16 cellular contexts compared by ENCODE assay signal in genomic region chr22:50671641-50672040, GRCh38. TPM values are rescaled to one million over a fixed set of nuclear protein-coding genes. Genes with fewer than 3 reads are reported as not detected.
DNase-seq lines count a peak whose midpoint lies in the region; ATAC-seq, FAIRE-seq and TF ChIP-seq lines count a peak whose summit lies in the region.
"Had no signal": no experiment of that assay in that cellular context is flagged by ENCODE, and none has a peak within 500 bp of the region (broad histone marks: within the 10 kb centered on the region; RNA-seq: fewer than 3 reads in every experiment).

No MANE protein-coding gene starts in this region.

- H3K4me1 Mint-ChIP-seq in activated naive CD4-positive, alpha-beta T cell treated with anti-CD3 and anti-CD28 coated beads, Interleukin-2, amount 50 U/mL, for 24 hours: peaks cover 6% of the 10 kb centered on the region
- H3K4me1 Mint-ChIP-seq in nephron progenitor cell: peaks cover 38% of the 10 kb centered on the region

- TF ChIP-seq CTCF in nephron progenitor cell (IDR thresholded peaks at IDR 0.05): no peak

- no peaks in the 10 kb centered on the region for H3K36me3 Mint-ChIP-seq in activated naive CD4-positive, alpha-beta T cell treated with anti-CD3 and anti-CD28 coated beads, Interleukin-2, amount 50 U/mL, for 24 hours
- H3K36me3 Mint-ChIP-seq in nephron progenitor cell (ENCODE audit: low read depth): no peaks in the 10 kb centered on the region

- no peak for ATAC-seq in HG03097 (IDR thresholded peaks at IDR 0.05; ENCODE audit: low FRiP score, unreplicated experiment)
- ATAC-seq: activated T-helper 17 cell treated with anti-CD3 and anti-CD28 coated beads, Interleukin-2, amount 50 U/mL, for 72 hours; mucosa of descending colon had no signal

- H3K4me3 Mint-ChIP-seq in activated naive CD4-positive, alpha-beta T cell treated with anti-CD3 and anti-CD28 coated beads, Interleukin-2, amount 50 U/mL, for 24 hours: no peak overlapping the region
- H3K4me3 Mint-ChIP-seq in nephron progenitor cell: peak overlapping the region; percentile 47
- H3K4me3 Mint-ChIP-seq: activated B cell treated with CpG ODN at 0.5 μM for 24 hours; activated T-helper 17 cell treated with anti-CD3 and anti-CD28 coated beads, Interleukin-2, amount 50 U/mL, for 72 hours had no signal

- H3K27me3 Mint-ChIP-seq in activated naive CD4-positive, alpha-beta T cell treated with anti-CD3 and anti-CD28 coated beads, Interleukin-2, amount 50 U/mL, for 24 hours: peaks cover 17% of the 10 kb centered on the region
- H3K27me3 Mint-ChIP-seq in nephron progenitor cell (ENCODE audit: low read depth, poor library complexity): peaks cover 17% of the 10 kb centered on the region

- H3K27ac Mint-ChIP-seq in activated naive CD4-positive, alpha-beta T cell treated with anti-CD3 and anti-CD28 coated beads, Interleukin-2, amount 50 U/mL, for 24 hours: peak overlapping the region; percentile 61
- H3K27ac Mint-ChIP-seq in nephron progenitor cell: no peak overlapping the region
- H3K27ac Mint-ChIP-seq: activated B cell treated with CpG ODN at 0.5 μM for 24 hours; activated T-helper 17 cell treated with anti-CD3 and anti-CD28 coated beads, Interleukin-2, amount 50 U/mL, for 72 hours had no signal

- no peak for DNase-seq in activated naive CD4-positive, alpha-beta T cell (lab: John Stamatoyannopoulos, UW)
- DNase-seq in frontal cortex (ENCODE audit: low spot score in 2 of 2) (peak; percentile 23 to 42), nephron progenitor cell (no peak), urothelium cell line (ENCODE audit: low spot score) (peak; percentile 17), AML-193 (lab: John Stamatoyannopoulos, UW) (no peak), NCI-H2171 (lab: John Stamatoyannopoulos, UW) (no peak)
- DNase-seq: activated B cell treated with CpG ODN at 0.5 μM for 24 hours, cortex of kidney, DMS53, glutamatergic neuron, NCI-H69 had no signal

- H3K9me3 Mint-ChIP-seq in activated naive CD4-positive, alpha-beta T cell treated with anti-CD3 and anti-CD28 coated beads, Interleukin-2, amount 50 U/mL, for 24 hours: no peaks in the 10 kb centered on the region
- no peaks in the 10 kb centered on the region for H3K9me3 Mint-ChIP-seq in nephron progenitor cell
- H3K9me3 Mint-ChIP-seq: activated B cell treated with CpG ODN at 0.5 μM for 24 hours; activated T-helper 17 cell treated with anti-CD3 and anti-CD28 coated beads, Interleukin-2, amount 50 U/mL, for 72 hours had no signal

- no peak for FAIRE-seq in frontal cortex (lab: Jason Lieb, UNC)
- no peak for FAIRE-seq in urothelium cell line (lab: Jason Lieb, UNC)
- FAIRE-seq: A204.1 had no signal

RNA-seq across cellular contexts. Expression of gene SHANK3, which starts 1.0 kb away (rescaled TPM):
- total RNA-seq in frontal cortex: 4.1 TPM
- total RNA-seq: activated B cell treated with CpG ODN at 0.5 μM for 24 hours had no signal

RNA-seq across cellular contexts. Expression of gene ARSA, which starts 43.7 kb away (rescaled TPM):
- 4.5 TPM for total RNA-seq in frontal cortex

Comparison
In these comparisons a context has a peak if more than half of its experiments do, and no peak if none do; other contexts are left out.
1. DNase-seq: peak in frontal cortex (2 of 2) and urothelium cell line (single experiment); none in activated naive CD4-positive, alpha-beta T cell (0 of 4), nephron progenitor cell (single experiment), AML-193 (0 of 2) and NCI-H2171 (single experiment).